Comparison of ENCODE assay signal across 19 cellular contexts in the genomic region with DNA sequence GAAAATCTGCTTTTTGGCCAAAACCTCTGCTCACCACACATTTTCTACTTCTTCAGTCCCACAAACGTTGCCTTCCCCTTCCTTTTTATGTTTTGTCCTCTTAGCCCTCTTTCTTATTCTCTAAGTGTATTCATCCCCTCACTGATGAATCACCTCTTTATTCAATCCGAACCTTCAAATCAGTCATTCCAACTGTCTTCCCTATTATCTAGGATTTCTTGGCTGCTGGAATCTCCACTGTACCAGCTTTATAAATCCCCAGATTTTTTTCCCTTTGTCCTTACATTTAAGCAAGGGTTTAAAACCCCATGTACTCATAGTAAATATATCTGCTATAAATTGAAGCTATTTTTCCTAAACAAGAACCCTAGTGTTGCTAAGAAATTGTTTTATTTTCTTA.
DNase-seq lines count a peak whose midpoint lies in the region; ATAC-seq, FAIRE-seq and TF ChIP-seq lines count a peak whose summit lies in the region.
"Had no signal": no experiment of that assay in that cellular context is flagged by ENCODE, and none has a peak within 500 bp of the region (broad histone marks: within the 10 kb centered on the region; RNA-seq: fewer than 3 reads in every experiment).

No MANE protein-coding gene starts in this region.

- DNase-seq in H54 (ENCODE audit: insufficient read length, low spot score) = no peak
- peak; percentile 39 for DNase-seq in SK-MEL-5 (ENCODE audit: low read depth, low spot score)
- DNase-seq in endodermal cell = no peak
- peak; percentile 34 for DNase-seq in pons (ENCODE audit: low spot score)
- DNase-seq in aorta = no peak
- DNase-seq: DMS53, NCI-H1048, NCI-H1417, NCI-H1694, NCI-H2029 treated with DMSO at 0.1 percent for 48 hours, NCI-H69, Peyer's patch, SIG-M5 had no signal

- ATAC-seq in HG02798 (IDR thresholded peaks at IDR 0.05; ENCODE audit: poor library complexity, unreplicated experiment) (no peak), HG02885 (IDR thresholded peaks at IDR 0.05; ENCODE audit: poor library complexity, unreplicated experiment) (no peak), aorta (ENCODE audit: low FRiP score) (no peak)
- ATAC-seq: HCT116 had no signal

- peaks cover 7% of the 10 kb centered on the region for H3K36me3 Mint-ChIP-seq in endodermal cell (ENCODE audit: low read depth)
- H3K36me3 Mint-ChIP-seq: IgD-negative memory B cell had no signal

- peaks cover 13% of the 10 kb centered on the region for H3K36me3 ChIP-seq in endodermal cell (ENCODE audit: control insufficient read depth, insufficient read depth, low read length)
- no peaks in the 10 kb centered on the region for H3K36me3 ChIP-seq in aorta (ENCODE audit: control insufficient read depth in 1 of 2, insufficient read depth in 2 of 2, low read length in 1 of 2)
- H3K36me3 ChIP-seq: Peyer's patch had no signal

- TF ChIP-seq POLR2A in H54 (IDR thresholded peaks at IDR 0.05; ENCODE audit: low read depth, low read length) = no peak

- H3K4me1 ChIP-seq in endodermal cell (ENCODE audit: control insufficient read depth, insufficient read depth, low read length) = no peaks in the 10 kb centered on the region
- H3K4me1 ChIP-seq in aorta (ENCODE audit: control insufficient read depth in 1 of 2, insufficient read depth in 2 of 2, low read length in 2 of 2) = no peaks in the 10 kb centered on the region
- H3K4me1 ChIP-seq: Peyer's patch had no signal

- H3K27me3 ChIP-seq in endodermal cell (ENCODE audit: control insufficient read depth, insufficient read depth, low read length, poor library complexity, severe bottlenecking) (no peaks in the 10 kb centered on the region), aorta (ENCODE audit: control insufficient read depth in 1 of 2, insufficient read depth in 2 of 2, low read length in 1 of 2) (peaks cover 0 to 2% of the 10 kb centered on the region in 2 donors)
- H3K27me3 ChIP-seq: Peyer's patch had no signal

- H3K4me3 ChIP-seq in endodermal cell (ENCODE audit: low read length) = no peak overlapping the region
- no peak overlapping the region for H3K4me3 ChIP-seq in aorta (ENCODE audit: low read length in 2 of 2)
- H3K4me3 ChIP-seq: Peyer's patch had no signal

- in situ Hi-C loops in SK-MEL-5 (cut with HindIII; ENCODE audit: low pct_unique_long_range_greater_than_20kb, low sequenced_read_pairs) = no loop called here

- no peaks in the 10 kb centered on the region for H3K9me3 ChIP-seq in endodermal cell (ENCODE audit: control insufficient read depth, low read length)
- H3K9me3 ChIP-seq in aorta (ENCODE audit: control insufficient read depth, low read length) = no peaks in the 10 kb centered on the region
- H3K9me3 ChIP-seq: Peyer's patch had no signal

- H3K9ac ChIP-seq in endodermal cell (ENCODE audit: extremely low read depth, low read length, poor library complexity, severe bottlenecking) = no peak overlapping the region

- peaks cover 2% of the 10 kb centered on the region for H3K4me1 Mint-ChIP-seq in endodermal cell
- H3K4me1 Mint-ChIP-seq: IgD-negative memory B cell had no signal

- FAIRE-seq in H54 (lab: Jason Lieb, UNC) = peak; percentile 50
- FAIRE-seq: D721Med, H1 had no signal

- H3K4me3 Mint-ChIP-seq in endodermal cell = no peak overlapping the region
- H3K4me3 Mint-ChIP-seq: IgD-negative memory B cell had no signal

- intact Hi-C loops in aorta (cut with DNase I) = no loop called here

- H3K27ac Mint-ChIP-seq in endodermal cell = no peak overlapping the region
- H3K27ac Mint-ChIP-seq: IgD-negative memory B cell had no signal

- no peaks in the 10 kb centered on the region for H3K9me3 Mint-ChIP-seq in endodermal cell
- H3K9me3 Mint-ChIP-seq: IgD-negative memory B cell had no signal

- H3K27me3 Mint-ChIP-seq in endodermal cell (ENCODE audit: insufficient read depth) = no peaks in the 10 kb centered on the region
- H3K27me3 Mint-ChIP-seq: IgD-negative memory B cell had no signal

- H3K27ac ChIP-seq in endodermal cell (ENCODE audit: low read depth, low read length) (peak overlapping the region; percentile 22), aorta (ENCODE audit: low read depth in 1 of 2, low read length in 2 of 2) (no peak overlapping the region)
- H3K27ac ChIP-seq: Peyer's patch had no signal

- WGBS in endodermal cell (ENCODE audit: insufficient coverage in 1 of 2, insufficient read length in 1 of 2), 2 experiments = 35 to 73% methylated on average over 2 of the region's 2 CpGs
- 18% methylated on average over 2 of the region's 2 CpGs for WGBS in aorta, 2 donors

- no peak for TF ChIP-seq CTCF in endodermal cell (conservative IDR thresholded peaks at IDR 0.05)

Comparison
In these comparisons a context has a peak if more than half of its experiments do, and no peak if none do; other contexts are left out.
1. DNase-seq: peak in SK-MEL-5 (single experiment) and pons (single experiment); none in H54 (single experiment), endodermal cell (single experiment) and aorta (0 of 2).